ENCODE assay signal across 8 cellular contexts in the genomic region with DNA sequence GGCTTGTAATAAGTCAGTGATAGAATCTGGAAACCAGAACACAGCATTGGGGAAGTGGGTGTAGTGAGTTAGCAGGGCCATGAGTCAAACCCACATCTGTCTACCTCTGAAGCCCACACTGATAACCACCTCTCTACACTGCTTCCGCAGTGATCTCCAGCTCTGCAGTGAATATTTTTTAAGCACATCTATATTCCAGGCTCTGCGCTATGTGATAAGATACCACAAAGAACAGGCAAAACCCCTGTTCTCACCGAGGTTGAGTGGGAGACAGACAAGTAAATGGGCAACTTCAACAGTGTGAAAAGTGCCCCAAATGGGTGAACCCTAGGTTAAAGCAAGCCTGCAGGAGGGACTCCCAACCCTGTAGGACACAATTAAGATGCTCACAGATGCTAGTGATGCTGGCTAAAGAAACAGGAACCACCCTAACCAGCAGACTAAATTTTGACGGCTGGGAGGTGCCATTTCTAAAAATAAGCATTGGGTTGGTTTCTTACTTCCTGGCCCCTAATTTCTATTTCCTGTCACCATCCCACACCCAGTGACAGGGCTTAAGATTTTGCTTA.
DNase-seq lines count a peak whose midpoint lies in the region; ATAC-seq and TF ChIP-seq lines count a peak whose summit lies in the region.

No MANE protein-coding gene starts in this region.

- peaks cover 10% of the 10 kb centered on the region for H3K36me3 Mint-ChIP-seq in effector memory CD8-positive, alpha-beta T cell (ENCODE audit: insufficient read depth)

- H3K9me3 Mint-ChIP-seq in effector memory CD8-positive, alpha-beta T cell, result no peaks in the 10 kb centered on the region

- DNase-seq in OCI-LY7 (ENCODE audit: low spot score), result peak; percentile 69
- DNase-seq in effector memory CD8-positive, alpha-beta T cell, result peak; percentile 34 to 44 (median 37)
- no peak for DNase-seq in prostate gland (ENCODE audit: low spot score)
- DNase-seq in anterior cingulate cortex (lab: John Stamatoyannopoulos, UW), result no peak
- DNase-seq in D341Med (ENCODE audit: low spot score), result no peak
- DNase-seq in left lung, result no peak

- POLR2A ChIA-PET in OCI-LY7 (lab: Charles Lee), result interaction anchor here (0.6 to 1.1 kb wide), 2 partner anchors 372 to 385 kb away, joined by 3 read pairs; no protein-coding TSS in a partner anchor

- no peaks in the 10 kb centered on the region for H3K79me2 ChIP-seq in OCI-LY7 (ENCODE audit: insufficient read depth, low read depth, low read length)

- WGBS in prostate gland, result 79% methylated on average over 4 of the region's 4 CpGs

- CTCF ChIA-PET in OCI-LY7 (lab: Charles Lee; ENCODE audit: unreplicated experiment), result interaction anchor here (0.5 to 0.7 kb wide), 3 partner anchors 26 to 628 kb away, joined by 3 to 4 read pairs (median 4); no protein-coding TSS in a partner anchor

- H3K4me1 ChIP-seq in OCI-LY7 (ENCODE audit: insufficient read depth, low read length, poor library complexity, severe bottlenecking) (peaks cover 35% of the 10 kb centered on the region), prostate gland (replicated peaks) (no peaks in the 10 kb centered on the region), left lung (peaks cover 0 to 7% of the 10 kb centered on the region in 2 donors)

- no TSS peak for BruUV-seq in OCI-LY7 (replicated peaks; lab: Mats Ljungman, UMichigan)

- H3K27me3 Mint-ChIP-seq in effector memory CD8-positive, alpha-beta T cell, result peaks cover 0 to 2% of the 10 kb centered on the region in 2 donors

- no peaks in the 10 kb centered on the region for H3K9me2 ChIP-seq in OCI-LY7 (ENCODE audit: insufficient read depth, low read length)

- peak overlapping the region; percentile 70 for H3K4me2 ChIP-seq in OCI-LY7 (ENCODE audit: low read length)

- intact Hi-C loops in OCI-LY7 (cut with micrococcal nuclease; ENCODE audit: unreplicated experiment), result loop anchor here (10.0 kb wide), 2 partner anchors 146 to 206 kb away; no protein-coding TSS in a partner anchor
- intact Hi-C loops in prostate gland (cut with DNase I), result no loop called here
- intact Hi-C loops in left lung (cut with DNase I), result loop anchor here (10.0 kb wide), 2 partner anchors 386 to 426 kb away; no protein-coding TSS in a partner anchor

- no peaks in the 10 kb centered on the region for H4K20me1 ChIP-seq in OCI-LY7 (ENCODE audit: insufficient read depth, low read length)

- H3K9me3 ChIP-seq in OCI-LY7 (ENCODE audit: low read length), result peaks cover 12% of the 10 kb centered on the region; the same call in 1 of the 2 replicates
- no peaks in the 10 kb centered on the region for H3K9me3 ChIP-seq in prostate gland
- peaks cover 0 to 4% of the 10 kb centered on the region in 2 donors for H3K9me3 ChIP-seq in left lung

- H3K36me3 ChIP-seq in OCI-LY7 (ENCODE audit: insufficient read depth, low read length) (no peaks in the 10 kb centered on the region; the same call in 1 of the 2 replicates), prostate gland (no peaks in the 10 kb centered on the region), left lung (no peaks in the 10 kb centered on the region)

- H3K4me3 Mint-ChIP-seq in effector memory CD8-positive, alpha-beta T cell, result peak overlapping the region; percentile 13 to 70

- no peaks in the 10 kb centered on the region for H3K27me3 ChIP-seq in prostate gland (replicated peaks; ENCODE audit: insufficient read depth)
- no peaks in the 10 kb centered on the region for H3K27me3 ChIP-seq in left lung

- H3K4me3 ChIP-seq in OCI-LY7 (ENCODE audit: low read depth, low read length, poor library complexity, severe bottlenecking), result peak overlapping the region; percentile 33
- H3K4me3 ChIP-seq in prostate gland, result no peak overlapping the region
- H3K4me3 ChIP-seq in left lung, result no peak overlapping the region

- ATAC-seq in GM18511 (IDR thresholded peaks at IDR 0.05; ENCODE audit: unreplicated experiment), result peak; percentile 79
- peak; percentile 66 for ATAC-seq in HG02798 (IDR thresholded peaks at IDR 0.05; ENCODE audit: poor library complexity, unreplicated experiment)
- ATAC-seq in effector memory CD8-positive, alpha-beta T cell (replicated peaks), result peak; percentile 88
- ATAC-seq in left lung, result no peak

- no peak for TF ChIP-seq POLR2A in prostate gland (IDR thresholded peaks at IDR 0.05)

- H3K4me1 Mint-ChIP-seq in effector memory CD8-positive, alpha-beta T cell (ENCODE audit: low read depth in 2 of 2), result peaks cover 43 to 58% of the 10 kb centered on the region in 2 donors

- no peak for TF ChIP-seq CTCF in OCI-LY7 (conservative IDR thresholded peaks at IDR 0.05; ENCODE audit: low read length)
- no peak for TF ChIP-seq CTCF in prostate gland (IDR thresholded peaks at IDR 0.05)
- TF ChIP-seq CTCF in left lung (IDR thresholded peaks at IDR 0.05), result no peak

- H2AFZ ChIP-seq in OCI-LY7 (ENCODE audit: low read length), result peak overlapping the region; percentile 76

- H3K27ac ChIP-seq in OCI-LY7 (ENCODE audit: low read depth, low read length, poor library complexity, severe bottlenecking) (peak overlapping the region; percentile 67), prostate gland (no peak overlapping the region), left lung (no peak overlapping the region)

- peak overlapping the region; percentile 68 to 88 for H3K27ac Mint-ChIP-seq in effector memory CD8-positive, alpha-beta T cell

Comparison
In these comparisons a context has a peak if more than half of its experiments do, and no peak if none do; other contexts are left out.
1. DNase-seq: peak in OCI-LY7 (single experiment) and effector memory CD8-positive, alpha-beta T cell (3 of 3); none in prostate gland (single experiment), anterior cingulate cortex (0 of 58), D341Med (single experiment) and left lung (0 of 2).